ENCODE assay signal across 20 cellular contexts in the genomic region with DNA sequence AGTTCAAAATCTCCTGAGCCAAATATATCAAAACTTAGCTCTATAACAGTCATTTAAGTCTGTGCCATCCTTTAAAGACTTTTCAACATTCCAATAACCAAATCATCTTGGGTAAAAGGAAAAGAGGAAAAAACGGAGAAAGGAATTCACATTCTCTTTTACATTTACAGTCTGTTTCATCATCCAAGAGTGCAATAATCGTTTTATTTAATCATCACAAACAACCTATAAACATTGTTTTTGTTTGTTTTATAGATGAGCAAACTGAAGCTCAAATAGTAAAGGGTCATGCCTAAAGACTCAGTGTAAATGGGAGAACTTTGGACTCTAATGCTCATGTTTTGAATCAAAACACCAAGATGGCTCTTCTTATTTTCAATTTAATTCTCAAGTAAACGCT.
DNase-seq lines count a peak whose midpoint lies in the region; ATAC-seq and TF ChIP-seq lines count a peak whose summit lies in the region.
"Had no signal": no experiment of that assay in that cellular context is flagged by ENCODE, and none has a peak within 500 bp of the region (broad histone marks: within the 10 kb centered on the region; RNA-seq: fewer than 3 reads in every experiment).

No MANE protein-coding gene starts in this region.

- peaks cover 46% of the 10 kb centered on the region for H3K4me1 Mint-ChIP-seq in Caco-2 (ENCODE audit: low read depth, unreplicated experiment)
- H3K4me1 Mint-ChIP-seq: B cell had no signal

- ATAC-seq in GM19467 (IDR thresholded peaks at IDR 0.05; ENCODE audit: unreplicated experiment) = no peak
- ATAC-seq: A549; CD8-positive, alpha-beta T cell; GM12878 had no signal

- H3K27me3 Mint-ChIP-seq in Caco-2 (ENCODE audit: insufficient read depth, unreplicated experiment) = no peaks in the 10 kb centered on the region
- H3K27me3 Mint-ChIP-seq: B cell; CD4-positive, alpha-beta T cell had no signal

- no peaks in the 10 kb centered on the region for H3K9me3 ChIP-seq in Caco-2
- H3K9me3 ChIP-seq: A549; BLaER1 treated with 17β-estradiol and CSF1 and Interleukin-3, amounts not matched to agents 10 nM and 100 nM had no signal

- BruUV-seq in Caco-2 (replicated peaks; lab: Mats Ljungman, UMichigan) = no TSS peak

- H3K27ac Mint-ChIP-seq in Caco-2 (ENCODE audit: unreplicated experiment) = peak overlapping the region; percentile 55
- H3K27ac Mint-ChIP-seq: B cell; CD4-positive, alpha-beta T cell; CD8-positive, alpha-beta T cell had no signal

- H3K27me3 ChIP-seq in Caco-2 (replicated peaks; ENCODE audit: control insufficient read depth, insufficient read depth, low read length) = no peaks in the 10 kb centered on the region
- H3K27me3 ChIP-seq: BLaER1 treated with 17β-estradiol and CSF1 and Interleukin-3, amounts not matched to agents 10 nM and 100 nM had no signal

- intact Hi-C loops in Caco-2 (cut with micrococcal nuclease; ENCODE audit: unreplicated experiment) = no loop called here

- peaks cover 41% of the 10 kb centered on the region for H3K4me1 ChIP-seq in Caco-2
- H3K4me1 ChIP-seq: A549 had no signal

- DNase-seq in Caco-2 = no peak
- no peak for DNase-seq in H4 (ENCODE audit: low spot score)
- no peak for DNase-seq in NOMO-1 (lab: John Stamatoyannopoulos, UW; ENCODE audit: unreplicated experiment in 2 of 2)
- DNase-seq: AML-193; CD4-positive, alpha-beta T cell; CD8-positive, alpha-beta T cell; DMS 273 treated with DMSO at 0.1 percent for 48 hours; DMS153; DMS53; DMS79; DND-41; EL; GDM1 had no signal

- POLR2A ChIA-PET in Caco-2 (lab: Charles Lee) = no interaction called here

- H3K9me3 Mint-ChIP-seq in Caco-2 (ENCODE audit: unreplicated experiment) = peaks cover 26% of the 10 kb centered on the region

- H3K4me3 Mint-ChIP-seq in Caco-2 (ENCODE audit: unreplicated experiment) = no peak overlapping the region
- H3K4me3 Mint-ChIP-seq: B cell; CD4-positive, alpha-beta T cell; CD8-positive, alpha-beta T cell had no signal

- CTCF ChIA-PET in Caco-2 (lab: Charles Lee) = no interaction called here

- no peak overlapping the region for H3K4me3 ChIP-seq in Caco-2 (ENCODE audit: low read depth, low read length)
- H3K4me3 ChIP-seq: A549; BLaER1 treated with 17β-estradiol and CSF1 and Interleukin-3, amounts not matched to agents 10 nM and 100 nM; GM12878 had no signal

- peaks cover 5% of the 10 kb centered on the region for H3K36me3 Mint-ChIP-seq in Caco-2 (ENCODE audit: insufficient read depth, unreplicated experiment)
- H3K36me3 Mint-ChIP-seq: CD8-positive, alpha-beta T cell had no signal

- H3K27ac ChIP-seq in 22Rv1 (peak overlapping the region; percentile 95), VCaP (peak overlapping the region; percentile 64)
- H3K27ac ChIP-seq: A549; BLaER1 treated with 17β-estradiol and CSF1 and Interleukin-3, amounts not matched to agents 10 nM and 100 nM had no signal

- TF ChIP-seq CTCF in 22Rv1 (IDR thresholded peaks at IDR 0.05) = no peak
- no peak for TF ChIP-seq CTCF in Caco-2 (IDR thresholded peaks at IDR 0.05; ENCODE audit: insufficient read depth in 1 of 2, low read depth in 1 of 2, low read length in 1 of 2, severe bottlenecking in 1 of 2, unreplicated experiment in 1 of 2)
- no peak for TF ChIP-seq CTCF in VCaP (conservative IDR thresholded peaks at IDR 0.05)

- H3K36me3 ChIP-seq in Caco-2 (ENCODE audit: control insufficient read depth, insufficient read depth, low read length) = no peaks in the 10 kb centered on the region
- H3K36me3 ChIP-seq: BLaER1 treated with 17β-estradiol and CSF1 and Interleukin-3, amounts not matched to agents 10 nM and 100 nM had no signal
